Comparison of ENCODE assay signal across 17 cellular contexts in genomic region chr15:71096676-71097075, GRCh38. TPM values are rescaled to one million over a fixed set of nuclear protein-coding genes. Genes with fewer than 3 reads are reported as not detected.
DNase-seq lines count a peak whose midpoint lies in the region; ATAC-seq and TF ChIP-seq lines count a peak whose summit lies in the region.
"Had no signal": no experiment of that assay in that cellular context is flagged by ENCODE, and none has a peak within 500 bp of the region (broad histone marks: within the 10 kb centered on the region; RNA-seq: fewer than 3 reads in every experiment).

No MANE protein-coding gene starts in this region.

- WGBS in mammary epithelial cell (ENCODE audit: low coverage, missing lambda C conversion rate) = 6% methylated on average over 3 of the region's 3 CpGs
- 53 to 55% methylated on average over 3 of the region's 3 CpGs for WGBS in lung, 2 donors

- H3K4me2 ChIP-seq in PC-3 (ENCODE audit: low read length) (peak overlapping the region; percentile 42), mammary epithelial cell (ENCODE audit: insufficient read depth, low read depth, low read length) (peak overlapping the region; percentile 43)

- H3K4me3 ChIP-seq in PC-3 (ENCODE audit: low read length) = no peak overlapping the region
- H3K4me3 ChIP-seq in mammary epithelial cell (replicated peaks in 1 of 3; ENCODE audit: insufficient read depth in 1 of 3, low read depth in 2 of 3, low read length in 3 of 3) = no peak overlapping the region
- H3K4me3 ChIP-seq in lung = no peak overlapping the region

- H3K4me1 ChIP-seq in PC-3 (ENCODE audit: insufficient read depth, low read length) (peaks cover 28% of the 10 kb centered on the region), mammary epithelial cell (ENCODE audit: insufficient read depth, low read length) (peaks cover 38% of the 10 kb centered on the region), lung (ENCODE audit: control insufficient read depth in 2 of 2, insufficient read depth in 2 of 2, low read length in 2 of 2) (peaks cover 0 to 2% of the 10 kb centered on the region in 2 donors)

- TF ChIP-seq CTCF in PC-3 (conservative IDR thresholded peaks at IDR 0.05; ENCODE audit: low read depth, low read length) (no peak), mammary epithelial cell (conservative IDR thresholded peaks at IDR 0.05 in 1 of 2, IDR thresholded peaks at IDR 0.05 in 1 of 2; ENCODE audit: extremely low read depth in 1 of 2, insufficient read depth in 1 of 2, low read depth in 1 of 2, low read length in 2 of 2) (no peak), lung (IDR thresholded peaks at IDR 0.05; ENCODE audit: control extremely low read depth, extremely low read depth) (no peak)

- H3K79me2 ChIP-seq in PC-3 (ENCODE audit: low read length) (no peaks in the 10 kb centered on the region), mammary epithelial cell (ENCODE audit: insufficient read depth, low read length) (no peaks in the 10 kb centered on the region)

- H3K27ac ChIP-seq in PC-3 (ENCODE audit: low read length) = peak overlapping the region; percentile 53
- peak overlapping the region; percentile 75 for H3K27ac ChIP-seq in mammary epithelial cell (ENCODE audit: insufficient read depth, low read depth, low read length)
- no peak overlapping the region for H3K27ac ChIP-seq in lung (ENCODE audit: low read depth in 1 of 2, low read length in 1 of 2)

- ATAC-seq in PC-3 (no peak), lung (ENCODE audit: insufficient read depth, low FRiP score) (no peak), HG02642 (IDR thresholded peaks at IDR 0.05; ENCODE audit: poor library complexity, unreplicated experiment) (no peak)
- ATAC-seq: sciatic nerve, WTC11 had no signal

- in situ Hi-C loops in mammary epithelial cell (cut with MboI; ENCODE audit: low sequenced_read_pairs in 2 of 2) = loop anchor here in 1 of 2 donors (10.0 kb wide), 1 partner anchor 82 kb away; no protein-coding TSS in a partner anchor

- intact Hi-C loops in PC-3 (cut with micrococcal nuclease) (no loop called here), mammary epithelial cell (cut with micrococcal nuclease) (no loop called here)

- H3K9me3 ChIP-seq in PC-3 (ENCODE audit: low read length) (no peaks in the 10 kb centered on the region), mammary epithelial cell (replicated peaks; ENCODE audit: insufficient read depth, low read length) (peaks cover under 1% of the 10 kb centered on the region), lung (ENCODE audit: control insufficient read depth in 2 of 2, insufficient read depth in 1 of 2, low read length in 1 of 2) (peaks cover 0 to 3% of the 10 kb centered on the region in 2 donors)

- H4K20me1 ChIP-seq in PC-3 (ENCODE audit: low read length) (no peaks in the 10 kb centered on the region), mammary epithelial cell (ENCODE audit: insufficient read depth, low read length) (no peaks in the 10 kb centered on the region)

- no TSS peak for BruUV-seq in PC-3 (replicated peaks; lab: Mats Ljungman, UMichigan)
- BruUV-seq in mammary epithelial cell (replicated peaks; lab: Mats Ljungman, UMichigan) = no TSS peak

- dilution Hi-C loops in mammary epithelial cell (cut with HindIII; ENCODE audit: low sequenced_read_pairs) = no loop called here

- H3F3A ChIP-seq in PC-3 (ENCODE audit: low read length, unreplicated experiment) = no peaks in the 10 kb centered on the region

- H2AFZ ChIP-seq in PC-3 (ENCODE audit: low read length) (peak overlapping the region; percentile 59), mammary epithelial cell (ENCODE audit: low read depth, low read length) (peak overlapping the region; percentile 53)

- H3K27me3 ChIP-seq in PC-3 (ENCODE audit: low read length) (no peaks in the 10 kb centered on the region), mammary epithelial cell (ENCODE audit: insufficient read depth, low read length) (no peaks in the 10 kb centered on the region), lung (ENCODE audit: control insufficient read depth, insufficient read depth) (no peaks in the 10 kb centered on the region)

- H3K9me2 ChIP-seq in PC-3 (replicated peaks; ENCODE audit: low read length) = no peaks in the 10 kb centered on the region

- no peaks in the 10 kb centered on the region for H3K36me3 ChIP-seq in PC-3 (ENCODE audit: low read depth, low read length)
- no peaks in the 10 kb centered on the region for H3K36me3 ChIP-seq in mammary epithelial cell (ENCODE audit: insufficient read depth, low read length)
- H3K36me3 ChIP-seq in lung (ENCODE audit: control insufficient read depth in 2 of 2, insufficient read depth in 2 of 2, low read length in 2 of 2) = no peaks in the 10 kb centered on the region

- no peak overlapping the region for H3K9ac ChIP-seq in PC-3 (ENCODE audit: low read length)
- H3K9ac ChIP-seq in mammary epithelial cell (ENCODE audit: insufficient read depth, low read length) = peak overlapping the region; percentile 41

- CTCF ChIA-PET in PC-3 (lab: Charles Lee) (interaction anchor here (0.5 to 1.1 kb wide), 2 partner anchors 85 to 206 kb away, joined by 3 read pairs; no protein-coding TSS in a partner anchor), mammary epithelial cell (lab: Charles Lee; ENCODE audit: low non-redundant PET) (no interaction called here)

- POLR2A ChIA-PET in PC-3 (lab: Charles Lee; ENCODE audit: unreplicated experiment) = no interaction called here

- peak; percentile 82 for DNase-seq in EH (ENCODE audit: low read depth)
- DNase-seq in PC-3 = peak; percentile 78
- peak; percentile 83 for DNase-seq in mammary epithelial cell
- peak; percentile 3 for DNase-seq in lung (ENCODE audit: low spot score)
- no peak for DNase-seq in GM19240 (ENCODE audit: insufficient read length, low spot score)
- DNase-seq in T-helper 9 cell = no peak
- DNase-seq in activated gamma-delta T cell (lab: John Stamatoyannopoulos, UW) = no peak
- DNase-seq: activated effector memory CD4-positive, alpha-beta T cell treated with Interleukin-2 at 50 U/mL for 16 hours; amygdala; immature natural killer cell; NCI-H1930; NCI-H510A treated with DMSO at 0.1 percent for 48 hours; stimulated activated CD4-positive, alpha-beta T cell treated with anti-CD3 and anti-CD28 coated beads, Interleukin-1b, Interleukin-23, amount 100 ng/mL, for 48 hours had no signal

RNA-seq across cellular contexts. Expression of gene THSD4, which starts 18.6 kb away (rescaled TPM):
- total RNA-seq in PC-3 (2014; rRNA removed) (29.0 and 39.3 TPM in 2 replicates), mammary epithelial cell (100 to 1,000 TPM in 1 of 2 donors, 10 to 100 TPM in 1; 87.7 to 111 TPM), lung (10 to 100 TPM; 28.8 to 42.4 TPM)
- polyA plus RNA-seq in mammary epithelial cell (33.7 TPM), lung (1 to 10 TPM; 6.0 to 8.2 TPM)
- polyA minus RNA-seq in mammary epithelial cell = 53.9 TPM
- total RNA-seq: activated CD8-positive, alpha-beta memory T cell treated with anti-CD3 and anti-CD28 coated beads for 36 hours had no signal
- polyA plus RNA-seq: immature natural killer cell had no signal

Comparison
In these comparisons a context has a peak if more than half of its experiments do, and no peak if none do; other contexts are left out.
1. DNase-seq: peak in EH (single experiment), PC-3 (single experiment), mammary epithelial cell (single experiment) and lung (single experiment); none in GM19240 (single experiment), T-helper 9 cell (single experiment) and activated gamma-delta T cell (single experiment).
2. H3K27ac ChIP-seq: peak in PC-3 (single experiment) and mammary epithelial cell (single experiment); none in lung (0 of 2).